ENCODE assay signal across 10 cellular contexts in genomic region chr11:75563501-75563977, GRCh38. TPM values are rescaled to one million over a fixed set of nuclear protein-coding genes. Genes with fewer than 3 reads are reported as not detected.
DNase-seq lines count a peak whose midpoint lies in the region; ATAC-seq, FAIRE-seq and TF ChIP-seq lines count a peak whose summit lies in the region.
"Had no signal": no experiment of that assay in that cellular context is flagged by ENCODE, and none has a peak within 500 bp of the region (broad histone marks: within the 10 kb centered on the region; RNA-seq: fewer than 3 reads in every experiment).

No MANE protein-coding gene starts in this region.

- CTCF ChIA-PET in GM10248 (lab: Yijun Ruan, JAX), result interaction anchor here (0.7 to 3.6 kb wide), 4 partner anchors 12 to 119 kb away, joined by 3 to 23 read pairs (median 4); no protein-coding TSS in a partner anchor

- intact Hi-C loops in left ventricle myocardium superior (cut with micrococcal nuclease), result no loop called here
- intact Hi-C loops in upper lobe of right lung (cut with DNase I), result no loop called here

- POLR2A ChIA-PET in GM10248 (lab: Yijun Ruan, JAX), result no interaction called here

- peaks cover 24% of the 10 kb centered on the region for H3K36me3 ChIP-seq in cardiac muscle cell
- peaks cover 14% of the 10 kb centered on the region for H3K36me3 ChIP-seq in bronchial epithelial cell (ENCODE audit: control insufficient read depth, insufficient read depth, low read length)
- H3K36me3 ChIP-seq in mesodermal cell (ENCODE audit: control insufficient read depth, insufficient read depth, low read length), result peaks cover 51% of the 10 kb centered on the region
- peaks cover 39% of the 10 kb centered on the region for H3K36me3 ChIP-seq in upper lobe of right lung

- H3K27ac ChIP-seq in cardiac muscle cell, result peak overlapping the region; percentile 95
- H3K27ac ChIP-seq in mesodermal cell (ENCODE audit: low read depth, low read length, severe bottlenecking), result peak overlapping the region; percentile 97
- peak overlapping the region; percentile 99 for H3K27ac ChIP-seq in upper lobe of right lung

- no peak for FAIRE-seq in bronchial epithelial cell (lab: Jason Lieb, UNC)

- H3K9me3 ChIP-seq in cardiac muscle cell (ENCODE audit: low read depth), result no peaks in the 10 kb centered on the region
- no peaks in the 10 kb centered on the region for H3K9me3 ChIP-seq in mesodermal cell (ENCODE audit: control insufficient read depth, low read length)
- no peaks in the 10 kb centered on the region for H3K9me3 ChIP-seq in upper lobe of right lung

- WGBS in mesodermal cell (ENCODE audit: insufficient coverage in 2 of 2), 2 experiments, result 0% methylated on average over 4 of the region's 5 CpGs

- H3K27me3 ChIP-seq in cardiac muscle cell (no peaks in the 10 kb centered on the region), bronchial epithelial cell (ENCODE audit: control insufficient read depth, insufficient read depth, low read length) (no peaks in the 10 kb centered on the region), upper lobe of right lung (no peaks in the 10 kb centered on the region)

- H3K4me1 ChIP-seq in cardiac muscle cell (ENCODE audit: low read depth) (peaks cover 39% of the 10 kb centered on the region), mesodermal cell (ENCODE audit: control insufficient read depth, insufficient read depth, low read length, poor library complexity, severe bottlenecking) (peaks cover 63% of the 10 kb centered on the region), upper lobe of right lung (peaks cover 70% of the 10 kb centered on the region)

- H3K4me3 ChIP-seq in cardiac muscle cell (peak overlapping the region; percentile 64), bronchial epithelial cell (ENCODE audit: low read depth, low read length) (peak overlapping the region; percentile 70), mesodermal cell (ENCODE audit: extremely low read depth, insufficient read depth, low read length, poor library complexity, severe bottlenecking) (peak overlapping the region; percentile 75), upper lobe of right lung (peak overlapping the region; percentile 99)

- ATAC-seq in left ventricle myocardium superior (no peak), upper lobe of right lung (no peak), HG03280 (IDR thresholded peaks at IDR 0.05; ENCODE audit: unreplicated experiment) (no peak)

- DNase-seq in cardiac muscle cell (ENCODE audit: low read depth in 1 of 2, low spot score in 1 of 2), result no peak
- DNase-seq in left ventricle myocardium superior, result no peak
- peak; percentile 77 for DNase-seq in bronchial epithelial cell (ENCODE audit: low read depth)
- no peak for DNase-seq in upper lobe of right lung
- no peak for DNase-seq in GM10248 (ENCODE audit: extremely low spot score)
- DNase-seq in 8988T, result no peak
- DNase-seq: activated CD4-positive, alpha-beta T cell treated with anti-CD3 and anti-CD28 coated beads, Interleukin-2, amount 50 U/mL, for 4 hours; stimulated activated CD4-positive, alpha-beta T cell treated with anti-CD3 and anti-CD28 coated beads, Interleukin-12 subunit alpha, Interleukin-12 subunit beta, amount 100 ng/mL, for 4 hours had no signal

- TF ChIP-seq CTCF in cardiac muscle cell (IDR thresholded peaks at IDR 0.05; ENCODE audit: low read depth, low read length) (no peak), bronchial epithelial cell (IDR thresholded peaks at IDR 0.05; ENCODE audit: insufficient read depth, low read length, severe bottlenecking) (no peak), upper lobe of right lung (IDR thresholded peaks at IDR 0.05) (no peak), GM10248 (IDR thresholded peaks at IDR 0.05; ENCODE audit: control extremely low read depth, extremely low read depth, low read depth, missing control alignments) (no peak)

RNA-seq across cellular contexts. Expression of gene SERPINH1, which starts 1.5 kb away (rescaled TPM):
- total RNA-seq in cardiac muscle cell (955 and 1,181 TPM in 2 replicates), left ventricle myocardium superior (58.5 TPM), bronchial epithelial cell (80.8 and 86.9 TPM in 2 replicates), upper lobe of right lung (152 TPM)
- polyA plus RNA-seq in cardiac muscle cell, result 441 and 444 TPM in 2 replicates
- polyA plus RNA-seq in mesodermal cell (2013, experiment 1 of 2), result 1,319 TPM
- polyA plus RNA-seq in mesodermal cell (2013, experiment 2 of 2), result 1,058 TPM

RNA-seq across cellular contexts. Expression of gene GDPD5, which starts 37.8 kb away (rescaled TPM):
- total RNA-seq in cardiac muscle cell (5.8 and 19.4 TPM in 2 replicates), left ventricle myocardium superior (8.4 TPM), bronchial epithelial cell (0.13 and 2.1 TPM in 2 replicates), upper lobe of right lung (19.3 TPM)
- polyA plus RNA-seq in cardiac muscle cell, result 6.6 and 16.6 TPM in 2 replicates
- polyA plus RNA-seq in mesodermal cell (2013, experiment 1 of 2), result 27.2 TPM
- 15.6 TPM for polyA plus RNA-seq in mesodermal cell (2013, experiment 2 of 2)
